9 cellular contexts compared by ENCODE assay signal in the genomic region with DNA sequence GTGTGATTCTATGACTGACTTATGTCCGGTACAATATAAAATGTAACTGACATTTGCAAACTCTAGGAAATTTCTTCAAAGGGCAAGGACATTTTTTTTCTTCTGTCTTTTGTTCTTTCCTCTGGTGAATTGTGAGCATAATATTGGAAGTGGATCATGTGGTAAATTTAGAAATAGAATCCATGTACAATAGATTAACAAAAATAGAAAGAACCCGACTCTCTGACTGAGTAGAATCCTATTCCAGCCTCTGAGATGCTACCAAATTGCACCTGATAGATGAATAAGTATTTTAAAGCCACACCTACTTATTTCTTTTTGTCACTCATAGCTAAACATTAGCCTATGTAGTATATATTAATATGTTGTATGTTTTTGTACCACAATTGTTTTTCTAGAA.
"Had no signal": no experiment of that assay in that cellular context is flagged by ENCODE, and none has a peak within 500 bp of the region (broad histone marks: within the 10 kb centered on the region; RNA-seq: fewer than 3 reads in every experiment).

No MANE protein-coding gene starts in this region.

- H3K4me1 ChIP-seq: HAP-1 had no signal

- H3K4me3 ChIP-seq: GM23248, GM23338, HAP-1 had no signal

- H3K36me3 ChIP-seq: HAP-1 had no signal

- DNase-seq: GM23248, GOT3, H7, H9, HCEC 1CT, HFFc6 had no signal

- H3K27ac ChIP-seq: GM23248 had no signal

- ATAC-seq: GM23338, HCT116 had no signal

- H3K9me3 ChIP-seq: HAP-1 had no signal
